8 cellular contexts compared by ENCODE assay signal in genomic region chr2:218406209-218406948, GRCh38. TPM values are rescaled to one million over a fixed set of nuclear protein-coding genes. Genes with fewer than 3 reads are reported as not detected.
A peak's percentile ranks its signal among the peaks of the same experiment; 100 is the strongest.
DNase-seq lines count a peak whose midpoint lies in the region; ATAC-seq and FAIRE-seq lines count a peak whose summit lies in the region.

No MANE protein-coding gene starts in this region.

- no peaks in the 10 kb centered on the region for H3K9me3 ChIP-seq in BLaER1

- peaks cover 31% of the 10 kb centered on the region for H3K36me3 ChIP-seq in BLaER1

- DNase-seq in GM19239 (ENCODE audit: insufficient read length, low spot score) = peak; percentile 85
- peak; percentile 94 for DNase-seq in NCI-H460 (ENCODE audit: extremely low read depth, low read depth)
- DNase-seq in activated CD4-positive, alpha-beta T cell treated with anti-CD3 and anti-CD28 coated beads for 1 hour = peak; percentile 82
- peak; percentile 97 for DNase-seq in cerebellum (ENCODE audit: low spot score)
- peak; percentile 97 for DNase-seq in kidney tubule cell (ENCODE audit: low spot score)
- DNase-seq in stimulated activated CD4-positive, alpha-beta T cell treated with anti-CD3 and anti-CD28 coated beads, Interleukin-1b, Interleukin-23, amount 100 ng/mL, for 1 hour (ENCODE audit: low read depth in 2 of 2) = peak; percentile 79 to 86

- H3K27ac ChIP-seq in BLaER1 = peak overlapping the region; percentile 88

- peaks cover 67% of the 10 kb centered on the region for H3K4me1 ChIP-seq in BLaER1

- H3K27me3 ChIP-seq in BLaER1 = no peaks in the 10 kb centered on the region

- peak; percentile 92 for FAIRE-seq in GM19239 (lab: Jason Lieb, UNC)

- H4K20me1 ChIP-seq in BLaER1 = peaks cover 23% of the 10 kb centered on the region

- peak overlapping the region; percentile 76 for H3K9ac ChIP-seq in BLaER1

- peak overlapping the region; percentile 98 for H3K4me2 ChIP-seq in BLaER1

- ATAC-seq in HG03439 (IDR thresholded peaks at IDR 0.05; ENCODE audit: unreplicated experiment) = peak; percentile 65

- peak overlapping the region; percentile 65 for H3K4me3 ChIP-seq in BLaER1

RNA-seq across cellular contexts. Expression of gene CTDSP1, which starts 6.7 kb away (rescaled TPM):
- total RNA-seq in NCI-H460 (2014; rRNA removed; shearing (Covaris generic)) = 63.8 and 68.7 TPM in 2 replicates
- 86.5 and 88.7 TPM in 2 replicates for polyA plus RNA-seq in NCI-H460 (2014; cell fraction: nucleus; rRNA removed)
- total RNA-seq in cerebellum = 19.3 TPM

RNA-seq across cellular contexts. Expression of gene VIL1, which starts 12.5 kb away (rescaled TPM):
- total RNA-seq in NCI-H460 (2014; rRNA removed; shearing (Covaris generic)) = 0.02 TPM in 1 of 2 replicates, not detected in the other
- polyA plus RNA-seq in NCI-H460 (2014; cell fraction: nucleus; rRNA removed) = 1.8 TPM in 1 of 2 replicates, not detected in the other
- 0.73 TPM for total RNA-seq in cerebellum

RNA-seq across cellular contexts. Expression of gene SLC11A1, which starts 24.3 kb away (rescaled TPM):
- 0.32 and 1.2 TPM in 2 replicates for total RNA-seq in NCI-H460 (2014; rRNA removed; shearing (Covaris generic))
- polyA plus RNA-seq in NCI-H460 (2014; cell fraction: nucleus; rRNA removed) = 0.53 and 0.92 TPM in 2 replicates
- 1.5 TPM for total RNA-seq in cerebellum

RNA-seq across cellular contexts. Expression of gene CATIP, which starts 49.7 kb away (rescaled TPM):
- total RNA-seq in NCI-H460 (2014; rRNA removed; shearing (Covaris generic)) = 0.59 TPM in 1 of 2 replicates, not detected in the other
- 0.25 and 2.2 TPM in 2 replicates for polyA plus RNA-seq in NCI-H460 (2014; cell fraction: nucleus; rRNA removed)
- 1.2 TPM for total RNA-seq in cerebellum

Comparison
In these comparisons a context has a peak if more than half of its experiments do, and no peak if none do; other contexts are left out.
1. Peak in every context shown above with its lines: DNase-seq, ATAC-seq, H3K4me3 ChIP-seq and H3K27ac ChIP-seq.